16 cellular contexts compared by ENCODE assay signal in the genomic region with DNA sequence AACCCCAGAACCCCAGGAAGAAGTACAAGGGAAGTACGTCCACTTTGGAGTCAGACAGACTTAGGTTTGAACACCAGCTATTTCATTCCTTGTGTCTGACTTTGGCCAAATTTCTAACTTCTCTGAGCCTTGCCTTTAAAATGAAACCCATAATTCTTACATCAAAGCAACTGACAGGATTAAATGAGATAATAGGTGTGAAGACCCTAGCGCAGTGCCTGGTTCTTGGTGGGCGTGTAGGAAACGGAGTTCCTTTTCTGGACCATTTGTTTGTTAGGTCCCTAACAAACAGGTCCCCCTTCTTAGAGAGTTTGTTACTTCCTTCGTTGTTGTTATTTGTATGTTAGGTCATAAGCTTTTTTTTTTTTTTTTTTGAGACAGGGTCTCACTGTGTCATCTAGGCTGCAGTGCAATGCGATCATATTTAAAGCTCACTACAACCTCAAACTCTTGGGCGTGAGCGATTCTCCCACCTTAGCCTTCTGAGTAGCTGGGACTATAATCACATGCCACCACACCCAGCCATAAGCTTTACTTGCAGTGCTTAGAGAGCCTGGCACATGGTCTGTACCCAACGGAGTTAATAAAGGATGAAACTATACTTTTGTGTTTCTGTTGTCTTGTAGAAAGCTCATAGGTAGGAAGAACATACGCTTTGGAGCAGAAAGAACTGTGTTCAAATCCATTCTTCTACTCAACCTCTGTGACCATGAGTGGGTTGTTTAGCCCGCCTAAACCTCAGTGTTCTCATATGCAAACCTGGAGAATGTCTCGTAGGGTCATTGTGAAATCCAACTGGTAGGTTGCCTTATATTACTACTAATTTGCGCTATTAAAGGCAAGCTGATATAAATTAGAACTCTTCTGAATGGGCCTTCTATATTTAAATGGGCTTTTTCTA. TPM values are rescaled to one million over a fixed set of nuclear protein-coding genes. Genes with fewer than 3 reads are reported as not detected.
A peak's percentile ranks its signal among the peaks of the same experiment; 100 is the strongest.
DNase-seq lines count a peak whose midpoint lies in the region; ATAC-seq and TF ChIP-seq lines count a peak whose summit lies in the region.
"Had no signal": no experiment of that assay in that cellular context is flagged by ENCODE, and none has a peak within 500 bp of the region (broad histone marks: within the 10 kb centered on the region; RNA-seq: fewer than 3 reads in every experiment).

No MANE protein-coding gene starts in this region.

- H3K9me3 Mint-ChIP-seq in activated naive CD4-positive, alpha-beta T cell treated with anti-CD3 and anti-CD28 coated beads, Interleukin-2, amount 50 U/mL, for 24 hours: no peaks in the 10 kb centered on the region
- no peaks in the 10 kb centered on the region for H3K9me3 Mint-ChIP-seq in activated naive CD4-positive, alpha-beta T cell treated with anti-CD3 and anti-CD28 coated beads, Interleukin-2, amount 10 ng/mL, durations not matched to agents 7 days and 5 days
- H3K9me3 Mint-ChIP-seq in chondrocyte (ENCODE audit: low read depth) (no peaks in the 10 kb centered on the region), mesothelial cell of epicardium (no peaks in the 10 kb centered on the region), type B pancreatic cell (no peaks in the 10 kb centered on the region)
- H3K9me3 Mint-ChIP-seq: activated T-helper 1 cell treated with anti-CD3 and anti-CD28 coated beads, Interleukin-12 subunit alpha, Interleukin-12 subunit beta, Interleukin-2, Interleukin-4 antibody, amounts not matched to agents 30 ng/mL and 10 ng/mL and 1 ng/mL, durations not matched to agents 14 hours and 24 hours and 36 hours had no signal

- no peaks in the 10 kb centered on the region for H3K9me3 ChIP-seq in HAP-1
- H3K9me3 ChIP-seq: A549 had no signal

- in situ Hi-C loops in HAP-1 (cut with MboI; ENCODE audit: low sequenced_read_pairs): no loop called here

- H3K4me3 ChIP-seq in HAP-1: no peak overlapping the region
- H3K4me3 ChIP-seq: A549 had no signal

- peak overlapping the region; percentile 11 for H3K27ac Mint-ChIP-seq in activated naive CD4-positive, alpha-beta T cell treated with anti-CD3 and anti-CD28 coated beads, Interleukin-2, amount 50 U/mL, for 24 hours
- no peak overlapping the region for H3K27ac Mint-ChIP-seq in activated naive CD4-positive, alpha-beta T cell treated with anti-CD3 and anti-CD28 coated beads, Interleukin-2, amount 10 ng/mL, durations not matched to agents 7 days and 5 days
- peak overlapping the region; percentile 79 for H3K27ac Mint-ChIP-seq in chondrocyte (ENCODE audit: unreplicated experiment)
- peak overlapping the region; percentile 90 for H3K27ac Mint-ChIP-seq in mesothelial cell of epicardium
- peak overlapping the region; percentile 53 for H3K27ac Mint-ChIP-seq in type B pancreatic cell
- H3K27ac Mint-ChIP-seq: activated T-helper 1 cell treated with anti-CD3 and anti-CD28 coated beads, Interleukin-12 subunit alpha, Interleukin-12 subunit beta, Interleukin-2, Interleukin-4 antibody, amounts not matched to agents 30 ng/mL and 10 ng/mL and 1 ng/mL, durations not matched to agents 14 hours and 24 hours and 36 hours had no signal

- no peak for ATAC-seq in HG03439 (IDR thresholded peaks at IDR 0.05; ENCODE audit: unreplicated experiment)

- CTCF ChIA-PET in activated naive CD4-positive, alpha-beta T cell treated with anti-CD3 and anti-CD28 coated beads, Interleukin-2, amount 10 ng/mL, durations not matched to agents 7 days and 5 days (lab: Charles Lee): interaction anchor here (0.9 to 3.4 kb wide), 5 partner anchors 10 to 334 kb away, joined by 3 to 19 read pairs (median 3); partner anchors contain the start of genes MROH8 and RPN2
- CTCF ChIA-PET in GM10248 (lab: Yijun Ruan, JAX): interaction anchor here (0.9 to 3.1 kb wide), 8 partner anchors 10 to 333 kb away, joined by 3 to 34 read pairs (median 4); partner anchors contain the start of genes MROH8 and RPN2

- peaks cover 27% of the 10 kb centered on the region for H3K4me1 Mint-ChIP-seq in activated naive CD4-positive, alpha-beta T cell treated with anti-CD3 and anti-CD28 coated beads, Interleukin-2, amount 50 U/mL, for 24 hours
- H3K4me1 Mint-ChIP-seq in activated naive CD4-positive, alpha-beta T cell treated with anti-CD3 and anti-CD28 coated beads, Interleukin-2, amount 10 ng/mL, durations not matched to agents 7 days and 5 days: peaks cover 10% of the 10 kb centered on the region
- peaks cover 19% of the 10 kb centered on the region for H3K4me1 Mint-ChIP-seq in chondrocyte (ENCODE audit: low read depth)
- H3K4me1 Mint-ChIP-seq in mesothelial cell of epicardium: peaks cover 13% of the 10 kb centered on the region
- H3K4me1 Mint-ChIP-seq in type B pancreatic cell (ENCODE audit: unreplicated experiment): peaks cover 27% of the 10 kb centered on the region

- H3K36me3 Mint-ChIP-seq in activated naive CD4-positive, alpha-beta T cell treated with anti-CD3 and anti-CD28 coated beads, Interleukin-2, amount 50 U/mL, for 24 hours: peaks cover 14% of the 10 kb centered on the region
- peaks cover 62% of the 10 kb centered on the region for H3K36me3 Mint-ChIP-seq in activated naive CD4-positive, alpha-beta T cell treated with anti-CD3 and anti-CD28 coated beads, Interleukin-2, amount 10 ng/mL, durations not matched to agents 7 days and 5 days
- H3K36me3 Mint-ChIP-seq in chondrocyte (ENCODE audit: low read depth): peaks cover 32% of the 10 kb centered on the region
- H3K36me3 Mint-ChIP-seq in mesothelial cell of epicardium: peaks cover 29% of the 10 kb centered on the region
- peaks cover 50% of the 10 kb centered on the region for H3K36me3 Mint-ChIP-seq in type B pancreatic cell

- no peak for DNase-seq in activated naive CD4-positive, alpha-beta T cell treated with anti-CD3 and anti-CD28 coated beads, Interleukin-2, amount 10 ng/mL, durations not matched to agents 7 days and 5 days
- DNase-seq in chondrocyte (ENCODE audit: low spot score) (no peak), mesothelial cell of epicardium (ENCODE audit: low spot score in 2 of 2, unreplicated experiment in 2 of 2) (no peak), type B pancreatic cell (ENCODE audit: extremely low spot score, unreplicated experiment) (no peak), GM10248 (ENCODE audit: extremely low spot score) (no peak), HAP-1 (ENCODE audit: low spot score in 2 of 2) (no peak)
- DNase-seq: activated CD4-positive, alpha-beta T cell treated with anti-CD3 and anti-CD28 coated beads, Interleukin-2, amount 50 U/mL, for 48 hours; COR-L47; effector CD8-positive, alpha-beta T cell; NCI-H2171 treated with DMSO at 0.1 percent for 48 hours; SHP77 treated with DMSO at 0.1 percent for 48 hours; stimulated activated CD4-positive, alpha-beta T cell treated with anti-CD3 and anti-CD28 coated beads, Interleukin-4, amount 100 ng/mL, for 4 hours had no signal

- no peaks in the 10 kb centered on the region for H3K27me3 ChIP-seq in HAP-1 (ENCODE audit: low read depth)

- POLR2A ChIA-PET in GM10248 (lab: Yijun Ruan, JAX): no interaction called here

- no peaks in the 10 kb centered on the region for H3K27me3 Mint-ChIP-seq in activated naive CD4-positive, alpha-beta T cell treated with anti-CD3 and anti-CD28 coated beads, Interleukin-2, amount 50 U/mL, for 24 hours
- no peaks in the 10 kb centered on the region for H3K27me3 Mint-ChIP-seq in activated naive CD4-positive, alpha-beta T cell treated with anti-CD3 and anti-CD28 coated beads, Interleukin-2, amount 10 ng/mL, durations not matched to agents 7 days and 5 days
- no peaks in the 10 kb centered on the region for H3K27me3 Mint-ChIP-seq in chondrocyte (ENCODE audit: low read depth)
- H3K27me3 Mint-ChIP-seq in mesothelial cell of epicardium (ENCODE audit: low read depth): no peaks in the 10 kb centered on the region
- no peaks in the 10 kb centered on the region for H3K27me3 Mint-ChIP-seq in type B pancreatic cell

- no peak overlapping the region for H3K4me3 Mint-ChIP-seq in activated naive CD4-positive, alpha-beta T cell treated with anti-CD3 and anti-CD28 coated beads, Interleukin-2, amount 50 U/mL, for 24 hours
- H3K4me3 Mint-ChIP-seq in activated naive CD4-positive, alpha-beta T cell treated with anti-CD3 and anti-CD28 coated beads, Interleukin-2, amount 10 ng/mL, durations not matched to agents 7 days and 5 days: no peak overlapping the region
- H3K4me3 Mint-ChIP-seq in chondrocyte (ENCODE audit: unreplicated experiment): no peak overlapping the region
- no peak overlapping the region for H3K4me3 Mint-ChIP-seq in mesothelial cell of epicardium
- no peak overlapping the region for H3K4me3 Mint-ChIP-seq in type B pancreatic cell
- H3K4me3 Mint-ChIP-seq: activated T-helper 1 cell treated with anti-CD3 and anti-CD28 coated beads, Interleukin-12 subunit alpha, Interleukin-12 subunit beta, Interleukin-2, Interleukin-4 antibody, amounts not matched to agents 30 ng/mL and 10 ng/mL and 1 ng/mL, durations not matched to agents 14 hours and 24 hours and 36 hours had no signal

- peaks cover 95% of the 10 kb centered on the region for H3K36me3 ChIP-seq in HAP-1 (replicated peaks)

- TF ChIP-seq CTCF in chondrocyte (IDR thresholded peaks at IDR 0.05): no peak
- TF ChIP-seq CTCF in mesothelial cell of epicardium (IDR thresholded peaks at IDR 0.05; ENCODE audit: unreplicated experiment): no peak
- no peak for TF ChIP-seq CTCF in type B pancreatic cell (conservative IDR thresholded peaks at IDR 0.05)
- no peak for TF ChIP-seq CTCF in GM10248 (IDR thresholded peaks at IDR 0.05; ENCODE audit: control extremely low read depth, extremely low read depth, low read depth, missing control alignments)

- H3K4me1 ChIP-seq in HAP-1: peaks cover 4% of the 10 kb centered on the region; the same call in 1 of the 2 replicates

RNA-seq across cellular contexts. Expression of gene MROH8, which starts 21.8 kb away (rescaled TPM):
- total RNA-seq in chondrocyte: 2.5 to 6.1 TPM (median 2.8 TPM) in 3 replicates
- total RNA-seq in mesothelial cell of epicardium: 4.9 to 6.4 TPM (median 6.3 TPM) in 3 replicates
- total RNA-seq in type B pancreatic cell (ENCODE audit: low replicate concordance): 2.5 and 4.8 TPM in 2 replicates

RNA-seq across cellular contexts. Expression of gene RPN2, which starts 22.0 kb away (rescaled TPM):
- total RNA-seq in chondrocyte: 183 to 194 TPM (median 185 TPM) in 3 replicates
- 142 to 151 TPM (median 146 TPM) in 3 replicates for total RNA-seq in mesothelial cell of epicardium
- total RNA-seq in type B pancreatic cell (ENCODE audit: low replicate concordance): 184 and 206 TPM in 2 replicates
